Comparison of ENCODE assay signal across 26 cellular contexts in the genomic region with DNA sequence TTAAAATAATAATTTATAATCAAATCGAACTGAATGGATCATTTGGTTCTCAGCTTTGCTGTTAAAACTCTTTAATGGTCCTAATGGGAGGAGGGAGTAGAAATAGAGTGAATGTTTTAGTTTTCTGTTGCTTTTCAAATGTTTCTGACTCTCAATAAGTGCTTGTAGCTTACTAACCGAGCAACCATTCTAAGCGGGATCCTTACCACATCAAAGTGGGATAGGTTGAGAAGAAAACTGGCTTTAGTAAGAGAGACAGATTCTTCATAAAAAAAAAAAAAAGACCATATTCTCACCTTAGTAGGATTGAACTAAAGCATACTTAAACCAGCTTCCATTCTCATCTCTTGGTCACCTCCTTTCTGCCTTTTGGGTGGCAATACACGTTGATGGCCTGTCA.
"Had no signal": no experiment of that assay in that cellular context is flagged by ENCODE, and none has a peak within 500 bp of the region (broad histone marks: within the 10 kb centered on the region; RNA-seq: fewer than 3 reads in every experiment).

No MANE protein-coding gene starts in this region.

- H3K27ac ChIP-seq: PC-9, Peyer's patch, RWPE1, SJCRH30, SJSA1, SK-N-MC had no signal

- H3K27me3 ChIP-seq: Peyer's patch, SJCRH30, SJSA1 had no signal

- H3K36me3 ChIP-seq: Peyer's patch, SJCRH30, SJSA1 had no signal

- H3K4me3 ChIP-seq: PC-9, Peyer's patch, SJCRH30, SJSA1, SK-N-MC had no signal

- H3K4me1 ChIP-seq: Peyer's patch, SJCRH30, SJSA1 had no signal

- ATAC-seq: Panc1, PC-3, Right ventricle myocardium inferior, SK-N-SH treated with all-trans-retinoic acid at 6 μM for 48 hours, T-cell had no signal

- H2AFZ ChIP-seq: PC-9 had no signal

- H3K4me2 ChIP-seq: PC-9, SK-N-SH had no signal

- DNase-seq: NCI-H524 treated with DMSO at 0.1 percent for 48 hours; NCI-H526; NCI-H526 treated with DMSO at 0.1 percent for 48 hours; NCI-H774; NCI-H82; NK-92 treated with Interleukin-12 subunit alpha and Interleukin-12 subunit beta, amount 100 ng/mL, for 24 hours; OCI-M1; PC-3; PC-9; Right ventricle myocardium superior; RPMI8226; SHP77; SHP77 treated with DMSO at 0.1 percent for 48 hours; SIG-M5; SJCRH30; SK-N-SH; SW 1271; T-cell; T-helper 1 cell had no signal

- H3K9ac ChIP-seq: SK-N-SH had no signal

- H3K9me3 ChIP-seq: Peyer's patch, SK-N-SH had no signal
